In genomic region chr17:41503202-41503601, GRCh38 we compare ENCODE assay signal across 39 cellular contexts. TPM values are rescaled to one million over a fixed set of nuclear protein-coding genes. Genes with fewer than 3 reads are reported as not detected.
"Had no signal": no experiment of that assay in that cellular context is flagged by ENCODE, and none has a peak within 500 bp of the region (broad histone marks: within the 10 kb centered on the region; RNA-seq: fewer than 3 reads in every experiment).

No MANE protein-coding gene starts in this region.

- H3K9me3 ChIP-seq: adrenal gland, ascending aorta, breast epithelium, colonic mucosa, esophagus muscularis mucosa, gastroesophageal sphincter had no signal

- ATAC-seq: activated CD4-positive, CD25-positive, alpha-beta regulatory T cell treated with anti-CD3 and anti-CD28 coated beads, Interleukin-2, amount 50 U/mL, for 24 hours; activated CD8-positive, alpha-beta memory T cell treated with anti-CD3 and anti-CD28 coated beads, Interleukin-2, amount 10 ng/mL, durations not matched to agents 7 days and 5 days; activated CD8-positive, alpha-beta T cell treated with anti-CD3 and anti-CD28 coated beads for 36 hours; activated naive CD8-positive, alpha-beta T cell treated with anti-CD3 and anti-CD28 coated beads, Interleukin-2, amount 50 U/mL, for 24 hours; gastroesophageal sphincter; T-helper 17 cell had no signal

- H3K4me1 ChIP-seq: adrenal gland, ascending aorta, breast epithelium, colonic mucosa had no signal

- H3K36me3 ChIP-seq: adrenal gland, ascending aorta, breast epithelium, cardiac muscle cell, colonic mucosa, esophagus muscularis mucosa, gastroesophageal sphincter, WERI-Rb-1 had no signal

- H3K27me3 ChIP-seq: adrenal gland, ascending aorta, breast epithelium, cardiac muscle cell, colonic mucosa, esophagus muscularis mucosa, gastroesophageal sphincter had no signal

- H3K27ac ChIP-seq: adrenal gland, ascending aorta, breast epithelium, cardiac muscle cell, colonic mucosa, esophagus muscularis mucosa, gastroesophageal sphincter, WERI-Rb-1 had no signal

- H3K4me3 ChIP-seq: adrenal gland, ascending aorta, breast epithelium, cardiac muscle cell, colonic mucosa, esophagus muscularis mucosa, gastroesophageal sphincter had no signal

- DNase-seq: activated B cell treated with CpG ODN at 0.5 μM for 24 hours; activated CD4-positive, alpha-beta T cell treated with anti-CD3 and anti-CD28 coated beads for 48 hours; activated CD4-positive, alpha-beta T cell treated with anti-CD3 and anti-CD28 coated beads, Interleukin-2, amount 50 U/mL, for 1 hour; activated CD4-positive, alpha-beta T cell treated with anti-CD3 and anti-CD28 coated beads, Interleukin-2, amount 50 U/mL, for 48 hours; activated CD8-positive, alpha-beta memory T cell treated with anti-CD3 and anti-CD28 coated beads, Interleukin-2, amount 10 ng/mL, durations not matched to agents 7 days and 5 days; activated CD8-positive, alpha-beta memory T cell treated with anti-CD3 and anti-CD28 coated beads, Interleukin-2, amount 50 U/mL, for 4 hours; activated CD8-positive, alpha-beta T cell treated with anti-CD3 and anti-CD28 coated beads for 36 hours; activated effector memory CD4-positive, alpha-beta T cell treated with anti-CD3 and anti-CD28 coated beads, Interleukin-2, amount 50 U/mL, for 16 hours; activated naive CD4-positive, alpha-beta T cell treated with anti-CD3 and anti-CD28 coated beads for 36 hours; activated naive CD8-positive, alpha-beta T cell treated with anti-CD3 and anti-CD28 coated beads for 36 hours; activated naive CD8-positive, alpha-beta T cell treated with anti-CD3 and anti-CD28 coated beads, Interleukin-2, amount 50 U/mL, for 24 hours; activated T-cell treated with anti-CD3 and anti-CD28 coated beads, Interleukin-2, amount 50 U/mL, for 1 hour; activated T-cell treated with anti-CD3 and anti-CD28 coated beads, Interleukin-2, amount 50 U/mL, for 48 hours; adrenal gland; central memory CD4-positive, alpha-beta T cell; cerebellar nuclear complex; colonic mucosa; effector memory CD4-positive, alpha-beta T cell; endodermal cell; foreskin melanocyte; SW 1271; T-helper 1 cell; T-helper 17 cell; T1000; WERI-Rb-1 had no signal

RNA-seq across cellular contexts. Expression of gene KRT13, which starts 2.2 kb away (rescaled TPM):
- total RNA-seq: activated B cell treated with CpG ODN at 0.5 μM for 24 hours; activated CD8-positive, alpha-beta memory T cell treated with anti-CD3 and anti-CD28 coated beads for 36 hours; activated CD8-positive, alpha-beta memory T cell treated with anti-CD3 and anti-CD28 coated beads, Interleukin-2, amount 10 ng/mL, durations not matched to agents 7 days and 5 days; activated CD8-positive, alpha-beta T cell treated with anti-CD3 and anti-CD28 coated beads for 36 hours; activated naive CD4-positive, alpha-beta T cell treated with anti-CD3 and anti-CD28 coated beads for 36 hours; activated naive CD8-positive, alpha-beta T cell treated with anti-CD3 and anti-CD28 coated beads for 36 hours; activated T-helper 1 cell treated with anti-CD3 and anti-CD28 coated beads, Interleukin-12 subunit alpha, Interleukin-12 subunit beta, Interleukin-2, Interleukin-4 antibody, amounts not matched to agents 30 ng/mL and 10 ng/mL and 1 ng/mL, durations not matched to agents 14 hours and 24 hours and 36 hours; activated T-helper 2 cell treated with anti-CD3 and anti-CD28 coated beads, Interferon-gamma antibody, Interleukin-2, Interleukin-4, amounts not matched to agents 10 μg/mL and 5 μg/mL and 100 μg/mL, durations not matched to agents 14 hours and 24 hours and 36 hours; cardiac muscle cell; dermis microvascular lymphatic vessel endothelial cell; endodermal cell; fibroblast of lung; fibroblast of villous mesenchyme; glomerular endothelial cell; T-helper 17 cell had no signal
- polyA plus RNA-seq: cardiac muscle cell, fibroblast of lung had no signal

RNA-seq across cellular contexts. Expression of gene KRT36, which starts 13.5 kb away (rescaled TPM):
- total RNA-seq: activated B cell treated with CpG ODN at 0.5 μM for 24 hours; activated CD8-positive, alpha-beta memory T cell treated with anti-CD3 and anti-CD28 coated beads for 36 hours; activated CD8-positive, alpha-beta memory T cell treated with anti-CD3 and anti-CD28 coated beads, Interleukin-2, amount 10 ng/mL, durations not matched to agents 7 days and 5 days; activated CD8-positive, alpha-beta T cell treated with anti-CD3 and anti-CD28 coated beads for 36 hours; activated naive CD4-positive, alpha-beta T cell treated with anti-CD3 and anti-CD28 coated beads for 36 hours; activated naive CD8-positive, alpha-beta T cell treated with anti-CD3 and anti-CD28 coated beads for 36 hours; activated T-helper 1 cell treated with anti-CD3 and anti-CD28 coated beads, Interleukin-12 subunit alpha, Interleukin-12 subunit beta, Interleukin-2, Interleukin-4 antibody, amounts not matched to agents 30 ng/mL and 10 ng/mL and 1 ng/mL, durations not matched to agents 14 hours and 24 hours and 36 hours; activated T-helper 2 cell treated with anti-CD3 and anti-CD28 coated beads, Interferon-gamma antibody, Interleukin-2, Interleukin-4, amounts not matched to agents 10 μg/mL and 5 μg/mL and 100 μg/mL, durations not matched to agents 14 hours and 24 hours and 36 hours; ascending aorta; breast epithelium; cardiac muscle cell; colonic mucosa; dermis microvascular lymphatic vessel endothelial cell; endodermal cell; epithelial cell of proximal tubule; esophagus muscularis mucosa; fibroblast of lung; gastroesophageal sphincter; glomerular endothelial cell; T-helper 17 cell had no signal
- polyA plus RNA-seq: adrenal gland, cardiac muscle cell had no signal

RNA-seq across cellular contexts. Expression of gene KRT15, which starts 15.5 kb away (rescaled TPM):
- total RNA-seq: activated B cell treated with CpG ODN at 0.5 μM for 24 hours; activated CD8-positive, alpha-beta memory T cell treated with anti-CD3 and anti-CD28 coated beads for 36 hours; activated CD8-positive, alpha-beta memory T cell treated with anti-CD3 and anti-CD28 coated beads, Interleukin-2, amount 10 ng/mL, durations not matched to agents 7 days and 5 days; activated CD8-positive, alpha-beta T cell treated with anti-CD3 and anti-CD28 coated beads for 36 hours; activated naive CD4-positive, alpha-beta T cell treated with anti-CD3 and anti-CD28 coated beads for 36 hours; activated naive CD8-positive, alpha-beta T cell treated with anti-CD3 and anti-CD28 coated beads for 36 hours; activated T-helper 1 cell treated with anti-CD3 and anti-CD28 coated beads, Interleukin-12 subunit alpha, Interleukin-12 subunit beta, Interleukin-2, Interleukin-4 antibody, amounts not matched to agents 30 ng/mL and 10 ng/mL and 1 ng/mL, durations not matched to agents 14 hours and 24 hours and 36 hours; activated T-helper 2 cell treated with anti-CD3 and anti-CD28 coated beads, Interferon-gamma antibody, Interleukin-2, Interleukin-4, amounts not matched to agents 10 μg/mL and 5 μg/mL and 100 μg/mL, durations not matched to agents 14 hours and 24 hours and 36 hours; T-helper 17 cell had no signal
- polyA plus RNA-seq: cardiac muscle cell had no signal

RNA-seq across cellular contexts. Expression of gene KRT35, which starts 22.3 kb away (rescaled TPM):
- total RNA-seq: activated B cell treated with CpG ODN at 0.5 μM for 24 hours; activated CD8-positive, alpha-beta memory T cell treated with anti-CD3 and anti-CD28 coated beads for 36 hours; activated CD8-positive, alpha-beta memory T cell treated with anti-CD3 and anti-CD28 coated beads, Interleukin-2, amount 10 ng/mL, durations not matched to agents 7 days and 5 days; activated CD8-positive, alpha-beta T cell treated with anti-CD3 and anti-CD28 coated beads for 36 hours; activated naive CD4-positive, alpha-beta T cell treated with anti-CD3 and anti-CD28 coated beads for 36 hours; activated naive CD8-positive, alpha-beta T cell treated with anti-CD3 and anti-CD28 coated beads for 36 hours; activated T-helper 1 cell treated with anti-CD3 and anti-CD28 coated beads, Interleukin-12 subunit alpha, Interleukin-12 subunit beta, Interleukin-2, Interleukin-4 antibody, amounts not matched to agents 30 ng/mL and 10 ng/mL and 1 ng/mL, durations not matched to agents 14 hours and 24 hours and 36 hours; activated T-helper 2 cell treated with anti-CD3 and anti-CD28 coated beads, Interferon-gamma antibody, Interleukin-2, Interleukin-4, amounts not matched to agents 10 μg/mL and 5 μg/mL and 100 μg/mL, durations not matched to agents 14 hours and 24 hours and 36 hours; adrenal gland; ascending aorta; breast epithelium; cardiac muscle cell; colonic mucosa; dermis microvascular lymphatic vessel endothelial cell; endodermal cell; epithelial cell of proximal tubule; esophagus muscularis mucosa; fibroblast of lung; fibroblast of villous mesenchyme; gastroesophageal sphincter; glomerular endothelial cell; T-helper 17 cell had no signal
- polyA plus RNA-seq: adrenal gland, cardiac muscle cell, fibroblast of lung had no signal

RNA-seq across cellular contexts. Expression of gene KRT19, which starts 24.9 kb away (rescaled TPM):
- total RNA-seq: activated B cell treated with CpG ODN at 0.5 μM for 24 hours; activated CD8-positive, alpha-beta memory T cell treated with anti-CD3 and anti-CD28 coated beads for 36 hours; activated CD8-positive, alpha-beta memory T cell treated with anti-CD3 and anti-CD28 coated beads, Interleukin-2, amount 10 ng/mL, durations not matched to agents 7 days and 5 days; activated CD8-positive, alpha-beta T cell treated with anti-CD3 and anti-CD28 coated beads for 36 hours; activated naive CD4-positive, alpha-beta T cell treated with anti-CD3 and anti-CD28 coated beads for 36 hours; activated naive CD8-positive, alpha-beta T cell treated with anti-CD3 and anti-CD28 coated beads for 36 hours; activated T-helper 1 cell treated with anti-CD3 and anti-CD28 coated beads, Interleukin-12 subunit alpha, Interleukin-12 subunit beta, Interleukin-2, Interleukin-4 antibody, amounts not matched to agents 30 ng/mL and 10 ng/mL and 1 ng/mL, durations not matched to agents 14 hours and 24 hours and 36 hours; activated T-helper 2 cell treated with anti-CD3 and anti-CD28 coated beads, Interferon-gamma antibody, Interleukin-2, Interleukin-4, amounts not matched to agents 10 μg/mL and 5 μg/mL and 100 μg/mL, durations not matched to agents 14 hours and 24 hours and 36 hours; T-helper 17 cell had no signal
